ENCODE assay signal across 8 cellular contexts in the genomic region with DNA sequence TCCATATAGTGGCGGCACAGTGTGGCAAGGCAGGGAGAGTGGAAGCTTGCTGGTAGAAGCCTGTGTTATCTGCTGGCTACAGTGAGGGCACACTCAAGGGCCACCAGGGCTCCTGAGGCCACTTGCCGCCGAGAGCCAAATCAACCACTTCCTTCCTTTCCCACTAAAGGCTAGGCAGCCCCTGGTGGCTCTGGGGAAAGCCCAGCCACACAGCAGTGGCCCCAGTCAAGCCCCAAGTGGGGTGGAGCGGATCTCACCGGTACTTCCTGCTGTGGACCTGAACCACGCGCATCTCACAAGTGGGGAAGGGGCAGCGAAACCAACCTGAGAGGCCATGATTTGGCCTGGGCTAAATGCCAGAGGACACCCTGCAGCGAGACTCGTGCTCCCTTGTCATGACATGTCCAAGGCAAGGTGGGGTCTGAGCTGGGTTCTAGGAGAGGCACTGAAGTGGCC. TPM values are rescaled to one million over a fixed set of nuclear protein-coding genes. Genes with fewer than 3 reads are reported as not detected.
DNase-seq lines count a peak whose midpoint lies in the region; ATAC-seq, FAIRE-seq and TF ChIP-seq lines count a peak whose summit lies in the region.

No MANE protein-coding gene starts in this region.

- no peak overlapping the region for H3K27ac ChIP-seq in foreskin keratinocyte

- H3K4me1 ChIP-seq in foreskin keratinocyte: peaks cover 8% of the 10 kb centered on the region

- no peak for TF ChIP-seq POLR2A in GM12892 (IDR thresholded peaks at IDR 0.05; ENCODE audit: low read depth, low read length)

- CTCF ChIA-PET in activated CD4-positive, alpha-beta memory T cell treated with anti-CD3 and anti-CD28 coated beads for 36 hours (lab: Charles Lee): interaction anchor here (0.8 kb wide), 1 partner anchor 21 kb away, joined by 3 read pairs; a partner anchor contains a TSS

- peak overlapping the region; percentile 90 for H3K27ac Mint-ChIP-seq in activated CD4-positive, alpha-beta memory T cell treated with anti-CD3 and anti-CD28 coated beads for 36 hours
- peak overlapping the region; percentile 92 to 96 for H3K27ac Mint-ChIP-seq in natural killer cell

- H3K4me3 Mint-ChIP-seq in activated CD4-positive, alpha-beta memory T cell treated with anti-CD3 and anti-CD28 coated beads for 36 hours: peak overlapping the region; percentile 65
- H3K4me3 Mint-ChIP-seq in natural killer cell: peak overlapping the region; percentile 82

- intact Hi-C loops in activated CD4-positive, alpha-beta memory T cell treated with anti-CD3 and anti-CD28 coated beads for 36 hours (cut with micrococcal nuclease): loop anchor here (1.0 kb wide), 1 partner anchor 10 kb away; no protein-coding TSS in a partner anchor
- intact Hi-C loops in natural killer cell (cut with micrococcal nuclease): loop anchor here (1.0 kb wide), 2 partner anchors 10 to 52 kb away; a partner anchor contains a TSS

- ATAC-seq in natural killer cell (peak; percentile 74 to 90 (median 87)), GM19395 (IDR thresholded peaks at IDR 0.05; ENCODE audit: unreplicated experiment) (no peak), foreskin keratinocyte (no peak)

- in situ Hi-C loops in KBM-7 (cut with MboI; ENCODE audit: low pct_unique_long_range_greater_than_20kb, low sequenced_read_pairs): no loop called here

- H3K27me3 Mint-ChIP-seq in activated CD4-positive, alpha-beta memory T cell treated with anti-CD3 and anti-CD28 coated beads for 36 hours: no peaks in the 10 kb centered on the region
- no peaks in the 10 kb centered on the region for H3K27me3 Mint-ChIP-seq in natural killer cell (ENCODE audit: low read depth in 2 of 2)

- no peaks in the 10 kb centered on the region for H3K27me3 ChIP-seq in foreskin keratinocyte

- no peaks in the 10 kb centered on the region for H3K36me3 Mint-ChIP-seq in activated CD4-positive, alpha-beta memory T cell treated with anti-CD3 and anti-CD28 coated beads for 36 hours
- no peaks in the 10 kb centered on the region for H3K36me3 Mint-ChIP-seq in natural killer cell

- DNase-seq in GM12892 (ENCODE audit: insufficient read length): no peak
- peak; percentile 73 for DNase-seq in KBM-7
- peak; percentile 76 for DNase-seq in activated CD4-positive, alpha-beta memory T cell treated with anti-CD3 and anti-CD28 coated beads for 36 hours
- peak; percentile 68 for DNase-seq in natural killer cell
- DNase-seq in NCI-H1092 treated with DMSO at 0.1 percent for 48 hours (lab: John Stamatoyannopoulos, UW): no peak
- DNase-seq in HT-29 (ENCODE audit: low spot score): no peak
- DNase-seq in foreskin keratinocyte: no peak

- FAIRE-seq in GM12892 (lab: Jason Lieb, UNC): peak; percentile 84

- H3K9me3 Mint-ChIP-seq in activated CD4-positive, alpha-beta memory T cell treated with anti-CD3 and anti-CD28 coated beads for 36 hours: no peaks in the 10 kb centered on the region
- H3K9me3 Mint-ChIP-seq in natural killer cell: no peaks in the 10 kb centered on the region

- POLR2A ChIA-PET in activated CD4-positive, alpha-beta memory T cell treated with anti-CD3 and anti-CD28 coated beads for 36 hours (lab: Charles Lee): interaction anchor here (1.2 to 2.8 kb wide), 3 partner anchors 10 to 34 kb away, joined by 3 to 13 read pairs (median 7); a partner anchor contains a TSS

- H3K4me1 Mint-ChIP-seq in activated CD4-positive, alpha-beta memory T cell treated with anti-CD3 and anti-CD28 coated beads for 36 hours (ENCODE audit: low read depth): peaks cover 67% of the 10 kb centered on the region
- H3K4me1 Mint-ChIP-seq in natural killer cell: peaks cover 49 to 55% of the 10 kb centered on the region in 2 donors

- TF ChIP-seq CTCF in natural killer cell (IDR thresholded peaks at IDR 0.05): no peak
- no peak for TF ChIP-seq CTCF in foreskin keratinocyte (conservative IDR thresholded peaks at IDR 0.05)

RNA-seq across cellular contexts. Expression of a gene that starts 21.9 kb away (rescaled TPM):
- polyA plus RNA-seq in GM12892 (2012; ENCODE audit: missing spikeins): 26.7 TPM
- 10 to 100 TPM; 42.0 to 46.0 TPM for total RNA-seq in activated CD4-positive, alpha-beta memory T cell treated with anti-CD3 and anti-CD28 coated beads for 36 hours
- total RNA-seq in natural killer cell (10 to 100 TPM; 53.2 to 55.5 (median 54.2) TPM), foreskin keratinocyte (37.8 and 42.1 TPM in 2 replicates)
- 16.8 and 23.4 TPM in 2 replicates for total RNA-seq in HT-29 (2014; rRNA removed; shearing (Covaris generic))
- polyA plus RNA-seq in foreskin keratinocyte: 24.2 and 24.4 TPM in 2 replicates

RNA-seq across cellular contexts. Expression of a gene that starts 33.8 kb away (rescaled TPM):
- 4.6 TPM for polyA plus RNA-seq in GM12892 (2012; ENCODE audit: missing spikeins)
- 10 to 100 TPM; 12.0 to 14.5 TPM for total RNA-seq in activated CD4-positive, alpha-beta memory T cell treated with anti-CD3 and anti-CD28 coated beads for 36 hours
- total RNA-seq in natural killer cell (10 to 100 TPM; 34.7 to 47.5 (median 47.3) TPM), foreskin keratinocyte (7.6 and 7.9 TPM in 2 replicates)
- 9.6 and 12.5 TPM in 2 replicates for total RNA-seq in HT-29 (2014; rRNA removed; shearing (Covaris generic))
- 4.7 and 4.9 TPM in 2 replicates for polyA plus RNA-seq in foreskin keratinocyte

RNA-seq across cellular contexts. Expression of a gene that starts 51.9 kb away (rescaled TPM):
- polyA plus RNA-seq in GM12892 (2012; ENCODE audit: missing spikeins): 11.0 TPM
- 10 to 100 TPM; 50.8 TPM for total RNA-seq in activated CD4-positive, alpha-beta memory T cell treated with anti-CD3 and anti-CD28 coated beads for 36 hours
- total RNA-seq in natural killer cell: 10 to 100 TPM; 46.5 to 70.8 (median 68.2) TPM
- 8.8 and 10.7 TPM in 2 replicates for total RNA-seq in HT-29 (2014; rRNA removed; shearing (Covaris generic))
- total RNA-seq in foreskin keratinocyte: 18.4 and 18.9 TPM in 2 replicates
- polyA plus RNA-seq in foreskin keratinocyte: 17.7 and 19.2 TPM in 2 replicates

Comparison
In these comparisons a context has a peak if more than half of its experiments do, and no peak if none do; other contexts are left out.
1. DNase-seq: peak in KBM-7 (single experiment), activated CD4-positive, alpha-beta memory T cell treated with anti-CD3 and anti-CD28 coated beads for 36 hours (single experiment) and natural killer cell (single experiment); none in GM12892 (single experiment), NCI-H1092 treated with DMSO at 0.1 percent for 48 hours (single experiment), HT-29 (single experiment) and foreskin keratinocyte (0 of 2).
2. ATAC-seq: peak in natural killer cell (3 of 3); none in GM19395 (single experiment) and foreskin keratinocyte (single experiment).